ENCODE assay signal across 8 cellular contexts in the genomic region with DNA sequence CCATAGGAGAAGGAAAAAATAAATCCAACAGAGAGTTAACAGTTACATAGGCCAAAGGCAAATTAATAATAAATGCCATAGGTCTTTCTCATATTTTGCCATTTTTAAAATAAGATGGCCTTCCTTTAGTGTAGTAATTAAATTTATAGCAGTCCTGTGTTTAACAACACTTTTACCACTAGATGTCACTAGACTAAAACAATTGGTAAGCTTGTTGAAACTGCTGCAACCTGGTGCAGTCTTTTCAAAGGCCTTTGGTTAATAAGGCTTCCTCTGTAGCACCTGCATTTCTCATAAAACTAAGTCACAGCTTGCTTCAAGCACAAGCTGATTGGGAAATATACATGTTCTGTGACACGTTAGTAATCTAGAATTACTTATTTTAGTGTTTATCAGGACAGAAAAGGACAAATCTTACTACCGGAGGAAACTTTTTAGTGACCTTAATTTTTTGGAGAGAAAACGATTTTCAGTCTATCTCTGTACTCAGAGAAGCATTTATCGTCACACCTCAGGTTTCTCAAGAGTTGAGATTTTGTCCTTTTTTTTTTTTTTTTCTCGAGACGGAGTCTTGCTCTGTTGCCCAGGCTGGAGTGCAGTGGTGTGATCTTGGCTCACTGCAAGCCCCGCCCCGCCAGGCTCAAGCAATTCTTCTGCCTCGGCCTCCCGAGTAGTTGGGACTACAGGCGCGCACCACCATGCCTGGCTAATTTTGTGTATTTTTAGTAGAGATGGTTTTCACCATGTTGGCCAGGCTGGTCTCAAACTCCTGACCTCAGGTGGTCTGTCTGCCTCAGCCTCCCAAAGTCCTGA. TPM values are rescaled to one million over a fixed set of nuclear protein-coding genes. Genes with fewer than 3 reads are reported as not detected.
DNase-seq lines count a peak whose midpoint lies in the region; ATAC-seq and TF ChIP-seq lines count a peak whose summit lies in the region.

No MANE protein-coding gene starts in this region.

- no peak overlapping the region for H3K4me3 Mint-ChIP-seq in activated naive CD4-positive, alpha-beta T cell treated with anti-CD3 and anti-CD28 coated beads, Interleukin-2, amount 50 U/mL, for 24 hours
- H3K4me3 Mint-ChIP-seq in activated CD8-positive, alpha-beta T cell treated with anti-CD3 and anti-CD28 coated beads, Interleukin-2, amount 10 ng/mL, durations not matched to agents 7 days and 5 days = no peak overlapping the region

- H3K4me1 Mint-ChIP-seq in activated naive CD4-positive, alpha-beta T cell treated with anti-CD3 and anti-CD28 coated beads, Interleukin-2, amount 50 U/mL, for 24 hours = peaks cover 50% of the 10 kb centered on the region
- H3K4me1 Mint-ChIP-seq in activated CD8-positive, alpha-beta T cell treated with anti-CD3 and anti-CD28 coated beads, Interleukin-2, amount 10 ng/mL, durations not matched to agents 7 days and 5 days (ENCODE audit: low read depth) = peaks cover 42% of the 10 kb centered on the region

- CTCF ChIA-PET in activated CD8-positive, alpha-beta T cell treated with anti-CD3 and anti-CD28 coated beads, Interleukin-2, amount 10 ng/mL, durations not matched to agents 7 days and 5 days (lab: Charles Lee) = interaction anchor here (0.7 to 5.3 kb wide), 47 partner anchors 8 to 410 kb away, joined by 3 to 124 read pairs (median 5); a partner anchor contains a TSS

- no peaks in the 10 kb centered on the region for H3K36me3 ChIP-seq in prostate gland

- H3K4me1 ChIP-seq in prostate gland (replicated peaks) = no peaks in the 10 kb centered on the region

- intact Hi-C loops in prostate gland (cut with DNase I) = loop anchor here (2.0 to 5.0 kb wide), 2 partner anchors 188 to 280 kb away; no protein-coding TSS in a partner anchor

- H3K4me3 ChIP-seq in prostate gland = no peak overlapping the region

- H3K9me3 Mint-ChIP-seq in activated naive CD4-positive, alpha-beta T cell treated with anti-CD3 and anti-CD28 coated beads, Interleukin-2, amount 50 U/mL, for 24 hours = no peaks in the 10 kb centered on the region
- H3K9me3 Mint-ChIP-seq in activated CD8-positive, alpha-beta T cell treated with anti-CD3 and anti-CD28 coated beads, Interleukin-2, amount 10 ng/mL, durations not matched to agents 7 days and 5 days (ENCODE audit: insufficient read depth) = no peaks in the 10 kb centered on the region

- POLR2A ChIA-PET in activated CD8-positive, alpha-beta T cell treated with anti-CD3 and anti-CD28 coated beads, Interleukin-2, amount 10 ng/mL, durations not matched to agents 7 days and 5 days (lab: Charles Lee) = interaction anchor here (0.7 to 1.9 kb wide), 7 partner anchors 20 to 360 kb away, joined by 4 to 15 read pairs (median 10); a partner anchor contains a TSS

- no peaks in the 10 kb centered on the region for H3K27me3 ChIP-seq in prostate gland (replicated peaks; ENCODE audit: insufficient read depth)

- 82% methylated on average over 12 of the region's 12 CpGs for WGBS in prostate gland

- TF ChIP-seq CTCF in prostate gland (IDR thresholded peaks at IDR 0.05) = peak; percentile 53 to 93 (median 90)

- no peak for TF ChIP-seq POLR2A in prostate gland (IDR thresholded peaks at IDR 0.05)

- peaks cover 14% of the 10 kb centered on the region for H3K36me3 Mint-ChIP-seq in activated naive CD4-positive, alpha-beta T cell treated with anti-CD3 and anti-CD28 coated beads, Interleukin-2, amount 50 U/mL, for 24 hours
- H3K36me3 Mint-ChIP-seq in activated CD8-positive, alpha-beta T cell treated with anti-CD3 and anti-CD28 coated beads, Interleukin-2, amount 10 ng/mL, durations not matched to agents 7 days and 5 days (ENCODE audit: low read depth) = peaks cover 37% of the 10 kb centered on the region

- DNase-seq in activated naive CD4-positive, alpha-beta T cell (lab: John Stamatoyannopoulos, UW) = no peak
- DNase-seq in NCI-H446 treated with DMSO at 0.1 percent for 48 hours (lab: John Stamatoyannopoulos, UW) = peak; percentile 60
- DNase-seq in activated CD8-positive, alpha-beta T cell treated with anti-CD3 and anti-CD28 coated beads, Interleukin-2, amount 10 ng/mL, durations not matched to agents 7 days and 5 days = peak; percentile 54
- DNase-seq in glomerular visceral epithelial cell (ENCODE audit: extremely low spot score) = peak; percentile 65
- DNase-seq in prostate gland (ENCODE audit: low spot score) = peak; percentile 43

- peak overlapping the region; percentile 65 for H3K27ac Mint-ChIP-seq in activated naive CD4-positive, alpha-beta T cell treated with anti-CD3 and anti-CD28 coated beads, Interleukin-2, amount 50 U/mL, for 24 hours
- peak overlapping the region; percentile 1 for H3K27ac Mint-ChIP-seq in activated CD8-positive, alpha-beta T cell treated with anti-CD3 and anti-CD28 coated beads, Interleukin-2, amount 10 ng/mL, durations not matched to agents 7 days and 5 days

- no peaks in the 10 kb centered on the region for H3K9me3 ChIP-seq in prostate gland

- ATAC-seq in HG03457 (IDR thresholded peaks at IDR 0.05; ENCODE audit: unreplicated experiment) (peak; percentile 52), HG02610 (IDR thresholded peaks at IDR 0.05; ENCODE audit: unreplicated experiment) (no peak)
- peak; percentile 64 for ATAC-seq in activated CD8-positive, alpha-beta T cell treated with anti-CD3 and anti-CD28 coated beads, Interleukin-2, amount 10 ng/mL, durations not matched to agents 7 days and 5 days

- H3K27me3 Mint-ChIP-seq in activated naive CD4-positive, alpha-beta T cell treated with anti-CD3 and anti-CD28 coated beads, Interleukin-2, amount 50 U/mL, for 24 hours = no peaks in the 10 kb centered on the region
- no peaks in the 10 kb centered on the region for H3K27me3 Mint-ChIP-seq in activated CD8-positive, alpha-beta T cell treated with anti-CD3 and anti-CD28 coated beads, Interleukin-2, amount 10 ng/mL, durations not matched to agents 7 days and 5 days (ENCODE audit: low read depth)

- no peak overlapping the region for H3K27ac ChIP-seq in prostate gland

RNA-seq across cellular contexts. Expression of a gene that starts 20.0 kb away (rescaled TPM):
- 10 to 100 TPM; 18.8 to 21.2 TPM for total RNA-seq in activated CD8-positive, alpha-beta T cell treated with anti-CD3 and anti-CD28 coated beads, Interleukin-2, amount 10 ng/mL, durations not matched to agents 7 days and 5 days
- total RNA-seq in prostate gland = 10 to 100 TPM in 1 of 2 donors, 1 to 10 TPM in 1; 9.7 to 26.8 TPM

RNA-seq across cellular contexts. Expression of a gene that starts 26.8 kb away (rescaled TPM):
- under 1 TPM in 1 of 2 experiments, not detected in 1; 0.13 TPM for total RNA-seq in activated CD8-positive, alpha-beta T cell treated with anti-CD3 and anti-CD28 coated beads, Interleukin-2, amount 10 ng/mL, durations not matched to agents 7 days and 5 days
- total RNA-seq in prostate gland = 10 to 100 TPM; 28.9 to 33.2 TPM

Comparison
In these comparisons a context has a peak if more than half of its experiments do, and no peak if none do; other contexts are left out.
1. DNase-seq: peak in NCI-H446 treated with DMSO at 0.1 percent for 48 hours (single experiment), activated CD8-positive, alpha-beta T cell treated with anti-CD3 and anti-CD28 coated beads, Interleukin-2, amount 10 ng/mL, durations not matched to agents 7 days and 5 days (single experiment), glomerular visceral epithelial cell (single experiment) and prostate gland (single experiment); none in activated naive CD4-positive, alpha-beta T cell (0 of 4).
2. RNA of a gene that starts 26.8 kb away (total RNA-seq): 28.9 to 33.2 TPM in prostate gland; 0.13 TPM in activated CD8-positive, alpha-beta T cell treated with anti-CD3 and anti-CD28 coated beads, Interleukin-2, amount 10 ng/mL, durations not matched to agents 7 days and 5 days; every median in the first group is over 10 times any median in the second.